ENCODE assay signal across 8 cellular contexts in genomic region chr19:46466536-46467199, GRCh38. TPM values are rescaled to one million over a fixed set of nuclear protein-coding genes. Genes with fewer than 3 reads are reported as not detected.
DNase-seq lines count a peak whose midpoint lies in the region; ATAC-seq and TF ChIP-seq lines count a peak whose summit lies in the region.

No MANE protein-coding gene starts in this region.

- no peaks in the 10 kb centered on the region for H3K27me3 ChIP-seq in right cardiac atrium (ENCODE audit: control insufficient read depth, insufficient read depth)

- H3K4me1 ChIP-seq in right cardiac atrium (ENCODE audit: control insufficient read depth, insufficient read depth, low read length), result no peaks in the 10 kb centered on the region

- POLR2A ChIA-PET in AG04449 (lab: Yijun Ruan, JAX), result no interaction called here

- 52% methylated on average over 15 of the region's 15 CpGs for WGBS in right cardiac atrium

- H3K9me3 ChIP-seq in right cardiac atrium (ENCODE audit: control insufficient read depth, low read length), result no peaks in the 10 kb centered on the region

- DNase-seq in AG04449 (ENCODE audit: low read depth, low spot score), result peak; percentile 37
- DNase-seq in right cardiac atrium, result peak; percentile 68 to 87 (median 80)
- DNase-seq in left lobe of liver (ENCODE audit: low spot score), result no peak
- no peak for DNase-seq in NCI-H1105 (lab: John Stamatoyannopoulos, UW)
- no peak for DNase-seq in COLO668 (lab: John Stamatoyannopoulos, UW; ENCODE audit: unreplicated experiment)
- DNase-seq in DMS53 treated with DMSO at 0.1 percent for 48 hours (lab: John Stamatoyannopoulos, UW; ENCODE audit: unreplicated experiment), result no peak

- CTCF ChIA-PET in AG04449 (lab: Yijun Ruan, JAX), result interaction anchor here (0.9 to 2.6 kb wide), 3 partner anchors 10 to 64 kb away, joined by 3 to 9 read pairs (median 8); no protein-coding TSS in a partner anchor

- no peaks in the 10 kb centered on the region for H3K36me3 Mint-ChIP-seq in activated T-helper 17 cell treated with anti-CD3 and anti-CD28 coated beads, Interleukin-2, amount 50 U/mL, for 72 hours (ENCODE audit: low read depth)

- H3K4me3 ChIP-seq in AG04449 (ENCODE audit: low read depth, low read length), result no peak overlapping the region
- H3K4me3 ChIP-seq in right cardiac atrium (ENCODE audit: low read length), result no peak overlapping the region

- TF ChIP-seq CTCF in AG04449 (IDR thresholded peaks at IDR 0.05; ENCODE audit: insufficient read depth, low read length, missing control alignments), result no peak

- peak; percentile 54 for ATAC-seq in GM18868 (IDR thresholded peaks at IDR 0.05; ENCODE audit: unreplicated experiment)
- ATAC-seq in activated T-helper 17 cell treated with anti-CD3 and anti-CD28 coated beads, Interleukin-2, amount 50 U/mL, for 72 hours (replicated peaks), result peak; percentile 96
- no peak for ATAC-seq in right cardiac atrium
- no peak for ATAC-seq in left lobe of liver

- no peak overlapping the region for H3K27ac ChIP-seq in right cardiac atrium (ENCODE audit: low read length)

- peaks cover 13% of the 10 kb centered on the region for H3K4me1 Mint-ChIP-seq in activated T-helper 17 cell treated with anti-CD3 and anti-CD28 coated beads, Interleukin-2, amount 50 U/mL, for 72 hours

- peaks cover 27% of the 10 kb centered on the region for H3K27me3 Mint-ChIP-seq in activated T-helper 17 cell treated with anti-CD3 and anti-CD28 coated beads, Interleukin-2, amount 50 U/mL, for 72 hours

- peak overlapping the region; percentile 14 for H3K4me3 Mint-ChIP-seq in activated T-helper 17 cell treated with anti-CD3 and anti-CD28 coated beads, Interleukin-2, amount 50 U/mL, for 72 hours

- intact Hi-C loops in right cardiac atrium (cut with DNase I), result no loop called here

- peak overlapping the region; percentile 7 for H3K27ac Mint-ChIP-seq in activated T-helper 17 cell treated with anti-CD3 and anti-CD28 coated beads, Interleukin-2, amount 50 U/mL, for 72 hours

- H3K9me3 Mint-ChIP-seq in activated T-helper 17 cell treated with anti-CD3 and anti-CD28 coated beads, Interleukin-2, amount 50 U/mL, for 72 hours, result no peaks in the 10 kb centered on the region

RNA-seq across cellular contexts. Expression of gene PNMA8A, which starts 4.7 kb away (rescaled TPM):
- total RNA-seq in activated T-helper 17 cell treated with anti-CD3 and anti-CD28 coated beads, Interleukin-2, amount 50 U/mL, for 72 hours, result not detected
- total RNA-seq in right cardiac atrium (10 to 100 TPM; 15.7 to 29.8 (median 26.4) TPM), left lobe of liver (0.48 TPM)
- polyA plus RNA-seq in right cardiac atrium, result 10.7 TPM

RNA-seq across cellular contexts. Expression of gene PNMA8B, which starts 29.0 kb away (rescaled TPM):
- total RNA-seq in activated T-helper 17 cell treated with anti-CD3 and anti-CD28 coated beads, Interleukin-2, amount 50 U/mL, for 72 hours, result under 1 TPM in 1 of 2 donors, not detected in 1; 0.08 TPM
- total RNA-seq in right cardiac atrium, result 1 to 10 TPM; 2.1 to 3.7 (median 2.3) TPM
- polyA plus RNA-seq in right cardiac atrium, result 1.6 TPM
- 0.35 TPM for total RNA-seq in left lobe of liver

RNA-seq across cellular contexts. Expression of gene PNMA8C, which starts 37.9 kb away (rescaled TPM):
- not detected for total RNA-seq in activated T-helper 17 cell treated with anti-CD3 and anti-CD28 coated beads, Interleukin-2, amount 50 U/mL, for 72 hours
- total RNA-seq in right cardiac atrium, result under 1 TPM; 0.23 to 0.31 (median 0.26) TPM
- 0.05 TPM for polyA plus RNA-seq in right cardiac atrium
- not detected for total RNA-seq in left lobe of liver

RNA-seq across cellular contexts. Expression of gene CCDC8, which starts 53.3 kb away (rescaled TPM):
- total RNA-seq in activated T-helper 17 cell treated with anti-CD3 and anti-CD28 coated beads, Interleukin-2, amount 50 U/mL, for 72 hours, result not detected
- total RNA-seq in right cardiac atrium (10 to 100 TPM; 47.0 to 54.6 (median 49.9) TPM), left lobe of liver (0.55 TPM)
- polyA plus RNA-seq in right cardiac atrium, result 28.8 TPM

Comparison
In these comparisons a context has a peak if more than half of its experiments do, and no peak if none do; other contexts are left out.
1. DNase-seq: peak in AG04449 (single experiment) and right cardiac atrium (3 of 3); none in left lobe of liver (single experiment), NCI-H1105 (single experiment), COLO668 (single experiment) and DMS53 treated with DMSO at 0.1 percent for 48 hours (single experiment).
2. ATAC-seq: peak in GM18868 (single experiment) and activated T-helper 17 cell treated with anti-CD3 and anti-CD28 coated beads, Interleukin-2, amount 50 U/mL, for 72 hours (single experiment); none in right cardiac atrium (0 of 2) and left lobe of liver (single experiment).
3. RNA of gene PNMA8A, which starts 4.7 kb away (total RNA-seq): 15.7 to 29.8 TPM in right cardiac atrium; 0.48 TPM in left lobe of liver (single experiment) and not detected in activated T-helper 17 cell treated with anti-CD3 and anti-CD28 coated beads, Interleukin-2, amount 50 U/mL, for 72 hours; every median in the first group is over 10 times any median in the second.